22 cellular contexts compared by ENCODE assay signal in genomic region chr11:64684357-64684756, GRCh38. TPM values are rescaled to one million over a fixed set of nuclear protein-coding genes. Genes with fewer than 3 reads are reported as not detected.
DNase-seq lines count a peak whose midpoint lies in the region; ATAC-seq and TF ChIP-seq lines count a peak whose summit lies in the region.
"Had no signal": no experiment of that assay in that cellular context is flagged by ENCODE, and none has a peak within 500 bp of the region (broad histone marks: within the 10 kb centered on the region; RNA-seq: fewer than 3 reads in every experiment).

No MANE protein-coding gene starts in this region.

- H3K18ac ChIP-seq in neuronal stem cell (ENCODE audit: low read length): peak overlapping the region; percentile 39

- H2BK12ac ChIP-seq in neuronal stem cell (ENCODE audit: low read length): no peak overlapping the region

- H2BK120ac ChIP-seq in neuronal stem cell (ENCODE audit: low read depth, low read length): no peak overlapping the region

- H3K27ac ChIP-seq in neuronal stem cell (replicated peaks; ENCODE audit: low read length): no peak overlapping the region
- H3K27ac ChIP-seq in tibial nerve: no peak overlapping the region
- H3K27ac ChIP-seq: C4-2B, KMS-11, Peyer's patch, SK-N-MC had no signal

- H3K9me3 ChIP-seq in T-helper 17 cell (ENCODE audit: control insufficient read depth, low read length, poor library complexity, severe bottlenecking) (no peaks in the 10 kb centered on the region), neuronal stem cell (replicated peaks in 1 of 2; ENCODE audit: control insufficient read depth in 2 of 2, insufficient read depth in 1 of 2, low read depth in 1 of 2, low read length in 2 of 2) (no peaks in the 10 kb centered on the region), tibial nerve (no peaks in the 10 kb centered on the region)
- H3K9me3 ChIP-seq: Peyer's patch had no signal

- no peak overlapping the region for H2AK5ac ChIP-seq in neuronal stem cell (ENCODE audit: low read depth, low read length)

- no peak overlapping the region for H3K4me3 ChIP-seq in epithelial cell of esophagus (ENCODE audit: low read length)
- no peak overlapping the region for H3K4me3 ChIP-seq in neuronal stem cell (ENCODE audit: low read length in 2 of 2)
- H3K4me3 ChIP-seq in tibial nerve: no peak overlapping the region
- H3K4me3 ChIP-seq: Peyer's patch, SK-N-MC had no signal

- H3K27me3 Mint-ChIP-seq in T-helper 17 cell: peaks cover 18% of the 10 kb centered on the region

- H3K27me3 ChIP-seq in neuronal stem cell (ENCODE audit: control insufficient read depth in 3 of 3, insufficient read depth in 3 of 3, low read depth in 1 of 3, low read length in 3 of 3): peaks cover 0 to 2% (median 0%) of the 10 kb centered on the region in 3 experiments
- H3K27me3 ChIP-seq in tibial nerve: no peaks in the 10 kb centered on the region
- H3K27me3 ChIP-seq: Peyer's patch had no signal

- H2BK15ac ChIP-seq in neuronal stem cell (ENCODE audit: low read length): no peak overlapping the region

- peaks cover 10% of the 10 kb centered on the region for H3K4me1 Mint-ChIP-seq in T-helper 17 cell

- no peak for ATAC-seq in T-helper 17 cell

- no peak overlapping the region for H3K4me2 ChIP-seq in neuronal stem cell (ENCODE audit: insufficient read depth, low read length, poor library complexity, severe bottlenecking)
- H3K4me2 ChIP-seq: KMS-11 had no signal

- peak; percentile 94 for DNase-seq in HPDE6-E6E7 (ENCODE audit: extremely low spot score)
- no peak for DNase-seq in T-helper 17 cell
- peak; percentile 97 for DNase-seq in epithelial cell of esophagus (ENCODE audit: low read depth)
- DNase-seq in neuronal stem cell (ENCODE audit: low spot score): no peak
- DNase-seq in SIG-M5 treated with dmso at 0.1 percent for 504 hours (lab: John Stamatoyannopoulos, UW; ENCODE audit: unreplicated experiment): no peak
- no peak for DNase-seq in tibial nerve (ENCODE audit: low spot score in 2 of 2)
- DNase-seq in amniotic stem cell (lab: John Stamatoyannopoulos, UW): no peak
- DNase-seq: ACHN; AML-193; NCI-H1436 treated with DMSO at 0.1 percent for 48 hours; NCI-H2029 treated with DMSO at 0.1 percent for 48 hours; NCI-H2171 treated with DMSO at 0.1 percent for 48 hours; NCI-H446; NCI-H69; NK-92 treated with Interleukin-12 subunit alpha and Interleukin-12 subunit beta, amount 100 ng/mL, for 24 hours; Peyer's patch; Right ventricle myocardium superior had no signal

- no peak overlapping the region for H2AFZ ChIP-seq in neuronal stem cell (ENCODE audit: low read length)

- TF ChIP-seq POLR2A in tibial nerve (IDR thresholded peaks at IDR 0.05): no peak

- no peak overlapping the region for H4K8ac ChIP-seq in neuronal stem cell (ENCODE audit: low read depth, low read length)

- no peak overlapping the region for H3K4ac ChIP-seq in neuronal stem cell (ENCODE audit: low read length)

- H3K79me1 ChIP-seq in neuronal stem cell (ENCODE audit: low read depth, low read length): no peaks in the 10 kb centered on the region

- H3K36me3 Mint-ChIP-seq in T-helper 17 cell (ENCODE audit: low read depth): no peaks in the 10 kb centered on the region

- TF ChIP-seq CTCF in epithelial cell of esophagus (IDR thresholded peaks at IDR 0.05; ENCODE audit: insufficient read depth, low read depth, low read length, missing control alignments): no peak
- no peak for TF ChIP-seq CTCF in tibial nerve (IDR thresholded peaks at IDR 0.05)

- no peak overlapping the region for H3K14ac ChIP-seq in neuronal stem cell (ENCODE audit: low read length)

- peaks cover 3 to 12% of the 10 kb centered on the region in 2 donors for H3K4me1 ChIP-seq in neuronal stem cell (ENCODE audit: control insufficient read depth in 2 of 2, insufficient read depth in 1 of 2, low read depth in 1 of 2, low read length in 2 of 2)
- H3K4me1 ChIP-seq in tibial nerve: peaks cover 0 to 26% (median 10%) of the 10 kb centered on the region in 4 donors
- H3K4me1 ChIP-seq: Peyer's patch had no signal

- no peak for TF ChIP-seq EP300 in tibial nerve (IDR thresholded peaks at IDR 0.05)

- H3K27ac Mint-ChIP-seq in T-helper 17 cell: peak overlapping the region; percentile 9

- H2BK5ac ChIP-seq in neuronal stem cell (ENCODE audit: low read length): no peak overlapping the region

- H3K23ac ChIP-seq in neuronal stem cell (ENCODE audit: low read depth, low read length, poor library complexity): no peak overlapping the region

- no peak overlapping the region for H4K91ac ChIP-seq in neuronal stem cell (ENCODE audit: low read depth, low read length, poor library complexity)

- H3K9ac ChIP-seq in neuronal stem cell (ENCODE audit: low read depth, low read length, poor library complexity): peak overlapping the region; percentile 57
- H3K9ac ChIP-seq: KMS-11 had no signal

- H3K36me3 ChIP-seq in neuronal stem cell (replicated peaks in 1 of 2; ENCODE audit: control insufficient read depth in 2 of 2, insufficient read depth in 2 of 2, low read length in 2 of 2): no peaks in the 10 kb centered on the region
- H3K36me3 ChIP-seq in tibial nerve: no peaks in the 10 kb centered on the region
- H3K36me3 ChIP-seq: Peyer's patch had no signal

- peak overlapping the region; percentile 12 for H3K4me3 Mint-ChIP-seq in T-helper 17 cell

- WGBS in neuronal stem cell (ENCODE audit: extremely low coverage in 2 of 2, insufficient read length in 2 of 2, insufficient replicate concordance in 1 of 2), 2 donors: no CpG with 5 or more reads among the region's 8 CpGs
- WGBS in tibial nerve, 2 donors: 72 to 75% methylated on average over 8 of the region's 8 CpGs

RNA-seq across cellular contexts. Expression of gene NRXN2, which starts 38.6 kb away (rescaled TPM):
- total RNA-seq in T-helper 17 cell (under 1 TPM; 0.21 to 0.32 TPM), tibial nerve (10 to 100 TPM in 2 of 4 donors, 1 to 10 TPM in 2; 1.7 to 25.5 (median 8.7) TPM)
- polyA plus RNA-seq in neuronal stem cell (2013, experiment 1 of 2): 33.3 TPM
- polyA plus RNA-seq in neuronal stem cell (2013, experiment 2 of 2): 33.6 TPM
- total RNA-seq: HT-29 had no signal

RNA-seq across cellular contexts. Expression of gene RASGRP2, which starts 59.6 kb away (rescaled TPM):
- 100 to 1,000 TPM; 464 to 502 TPM for total RNA-seq in T-helper 17 cell
- polyA plus RNA-seq in neuronal stem cell (2013, experiment 1 of 2): 1.3 TPM
- polyA plus RNA-seq in neuronal stem cell (2013, experiment 2 of 2): 1.4 TPM
- total RNA-seq in tibial nerve: 10 to 100 TPM; 35.4 to 87.0 (median 59.0) TPM
- total RNA-seq: H4, HT-29 had no signal

Comparison
In these comparisons a context has a peak if more than half of its experiments do, and no peak if none do; other contexts are left out.
1. DNase-seq: peak in HPDE6-E6E7 (single experiment) and epithelial cell of esophagus (single experiment); none in T-helper 17 cell (0 of 3), neuronal stem cell (single experiment), SIG-M5 treated with dmso at 0.1 percent for 504 hours (single experiment), tibial nerve (0 of 2) and amniotic stem cell (single experiment).
2. RNA of gene RASGRP2, which starts 59.6 kb away (total RNA-seq): 464 to 502 TPM in T-helper 17 cell; 35.4 to 87.0 TPM in tibial nerve; every median in the first group is over 4 times any median in the second.